ENCODE assay signal across 17 cellular contexts in the genomic region with DNA sequence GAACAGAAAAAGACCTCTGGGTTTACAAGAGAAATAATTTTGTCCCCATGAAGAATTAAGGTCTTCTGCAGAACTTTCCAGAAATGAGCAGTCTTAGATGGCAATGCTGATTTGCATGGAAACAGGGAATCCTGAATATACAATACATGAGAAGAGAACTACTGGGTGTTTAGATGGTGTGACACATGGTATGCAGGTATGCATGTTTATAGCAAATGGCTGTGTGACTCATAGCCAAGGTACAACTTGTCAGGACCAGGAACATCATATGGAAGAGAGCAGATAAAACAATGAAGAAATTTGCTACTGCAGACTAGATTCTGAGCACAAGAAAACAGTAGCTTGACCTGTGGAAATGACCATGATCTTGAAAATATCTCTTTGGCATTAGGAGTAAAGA.
DNase-seq lines count a peak whose midpoint lies in the region; ATAC-seq, FAIRE-seq and TF ChIP-seq lines count a peak whose summit lies in the region.
"Had no signal": no experiment of that assay in that cellular context is flagged by ENCODE, and none has a peak within 500 bp of the region (broad histone marks: within the 10 kb centered on the region; RNA-seq: fewer than 3 reads in every experiment).

No MANE protein-coding gene starts in this region.

- no peak for TF ChIP-seq EP300 in H1 (IDR thresholded peaks at IDR 0.05; ENCODE audit: borderline replicate concordance in 1 of 2, low read depth in 2 of 2, low read length in 2 of 2)

- FAIRE-seq in H1 (lab: Jason Lieb, UNC): peak; percentile 7
- FAIRE-seq: A549, G401.6, GM12892, H54, HepG2, HTR-8/SVneo had no signal

- H3K79me1 ChIP-seq in H1 (ENCODE audit: low read depth, low read length): no peaks in the 10 kb centered on the region

- H3K36me3 ChIP-seq in RWPE2 (ENCODE audit: low read depth): no peaks in the 10 kb centered on the region
- no peaks in the 10 kb centered on the region for H3K36me3 ChIP-seq in H1 (ENCODE audit: control insufficient read depth in 2 of 4, insufficient read depth in 4 of 4, low read length in 3 of 4)
- H3K36me3 ChIP-seq in hepatocyte (replicated peaks; ENCODE audit: insufficient read depth, low read depth): no peaks in the 10 kb centered on the region
- H3K36me3 ChIP-seq: BE2C had no signal

- TF ChIP-seq CTCF in RWPE2 (IDR thresholded peaks at IDR 0.05; ENCODE audit: poor library complexity, severe bottlenecking): no peak
- TF ChIP-seq CTCF in H1 (IDR thresholded peaks at IDR 0.05; ENCODE audit: control extremely low read depth in 1 of 3, insufficient read depth in 1 of 3, low read depth in 1 of 3, low read length in 3 of 3): no peak
- TF ChIP-seq CTCF in hepatocyte (IDR thresholded peaks at IDR 0.05; ENCODE audit: poor library complexity): no peak

- peak; percentile 95 for ATAC-seq in RWPE2 (ENCODE audit: low read depth)
- ATAC-seq in HG03460 (IDR thresholded peaks at IDR 0.05; ENCODE audit: unreplicated experiment): no peak
- ATAC-seq: A549, HepG2 had no signal

- H3K9me3 ChIP-seq in RWPE2 (ENCODE audit: severe bottlenecking): no peaks in the 10 kb centered on the region
- no peaks in the 10 kb centered on the region for H3K9me3 ChIP-seq in H1 (ENCODE audit: insufficient read depth in 2 of 2, low read depth in 1 of 2, low read length in 1 of 2)
- H3K9me3 ChIP-seq in hepatocyte (ENCODE audit: low read depth): no peaks in the 10 kb centered on the region
- H3K9me3 ChIP-seq: A549, BE2C had no signal

- TF ChIP-seq POLR2A in H1 (IDR thresholded peaks at IDR 0.05; ENCODE audit: control extremely low read depth in 1 of 2, low read depth in 2 of 2, low read length in 2 of 2): no peak

- H2BK120ac ChIP-seq in H1 (replicated peaks; ENCODE audit: low read depth, low read length): no peak overlapping the region

- H3K4me2 ChIP-seq in H1 (ENCODE audit: insufficient read depth in 1 of 2, low read depth in 2 of 2, low read length in 2 of 2) (no peak overlapping the region), hepatocyte (no peak overlapping the region)
- H3K4me2 ChIP-seq: A549 had no signal

- peaks cover 8% of the 10 kb centered on the region for H3K4me1 ChIP-seq in RWPE2 (ENCODE audit: insufficient read depth, poor library complexity, severe bottlenecking)
- no peaks in the 10 kb centered on the region for H3K4me1 ChIP-seq in H1 (replicated peaks in 1 of 4; ENCODE audit: control insufficient read depth in 3 of 4, insufficient read depth in 4 of 4, low read length in 3 of 4)
- no peaks in the 10 kb centered on the region for H3K4me1 ChIP-seq in hepatocyte (ENCODE audit: insufficient read depth)
- H3K4me1 ChIP-seq: A549, BE2C had no signal

- no peak overlapping the region for H4K91ac ChIP-seq in H1 (replicated peaks; ENCODE audit: insufficient read length, low read length)

- H2AFZ ChIP-seq in H1 (ENCODE audit: low read length) (no peak overlapping the region), hepatocyte (no peak overlapping the region)

- no peak overlapping the region for H2BK12ac ChIP-seq in H1 (ENCODE audit: low read depth, low read length)

- H3K9me2 ChIP-seq in hepatocyte (replicated peaks; ENCODE audit: insufficient read depth): no peaks in the 10 kb centered on the region

- no peak for TF ChIP-seq RAD21 in H1 (IDR thresholded peaks at IDR 0.05 in 1 of 2, conservative IDR thresholded peaks at IDR 0.05 in 1 of 2; ENCODE audit: low read depth in 2 of 2, low read length in 2 of 2)

- no peak overlapping the region for H3K4ac ChIP-seq in H1 (replicated peaks; ENCODE audit: insufficient read length, low read depth, low read length)

- H3K4me3 ChIP-seq in RWPE2 (ENCODE audit: severe bottlenecking) (no peak overlapping the region), H1 (ENCODE audit: extremely low read depth in 1 of 4, insufficient read depth in 2 of 4, low read depth in 3 of 4, low read length in 4 of 4) (no peak overlapping the region), hepatocyte (no peak overlapping the region)
- H3K4me3 ChIP-seq: A549 had no signal

- no peak overlapping the region for H4K8ac ChIP-seq in H1 (ENCODE audit: extremely low read depth, insufficient read depth, low read length)

- H2AK5ac ChIP-seq in H1 (ENCODE audit: low read depth, low read length): no peak overlapping the region

- H3K23ac ChIP-seq in H1 (ENCODE audit: insufficient read length): no peak overlapping the region

- H3K27me3 ChIP-seq in RWPE2 (ENCODE audit: insufficient read depth, poor library complexity, severe bottlenecking): no peaks in the 10 kb centered on the region
- no peaks in the 10 kb centered on the region for H3K27me3 ChIP-seq in H1 (replicated peaks in 1 of 4; ENCODE audit: control insufficient read depth in 3 of 4, extremely low read depth in 1 of 4, insufficient read depth in 3 of 4, low read length in 3 of 4)
- H3K27me3 ChIP-seq in hepatocyte: no peaks in the 10 kb centered on the region
- H3K27me3 ChIP-seq: BE2C had no signal

- POLR2A ChIA-PET in H1 (lab: Charles Lee; ENCODE audit: partially characterized antibody): no interaction called here

- H2BK15ac ChIP-seq in H1 (ENCODE audit: low read length): no peak overlapping the region

- H3K18ac ChIP-seq in H1 (ENCODE audit: extremely low read depth, low read length): no peak overlapping the region

- DNase-seq in RWPE2 (ENCODE audit: low spot score) (no peak), H1 (ENCODE audit: low read depth in 1 of 2, low spot score in 2 of 2) (no peak), hepatocyte (ENCODE audit: low spot score) (peak; percentile 8), renal cortical epithelial cell (ENCODE audit: low read depth) (peak; percentile 6), midbrain (lab: John Stamatoyannopoulos, UW) (no peak)
- no peak for DNase-seq in effector CD4-positive, alpha-beta T cell
- DNase-seq: BE2C; CD4-positive, alpha-beta memory T cell; DMS79 had no signal

- no peak overlapping the region for H4K5ac ChIP-seq in H1 (ENCODE audit: insufficient read length, low read depth, low read length)

- CTCF ChIA-PET in H1 (lab: Charles Lee; ENCODE audit: partially characterized antibody): no interaction called here

- no peak overlapping the region for H3K9ac ChIP-seq in H1 (replicated peaks in 1 of 4; ENCODE audit: extremely low read depth in 1 of 4, low read depth in 3 of 4, low read length in 3 of 4)

- H4K20me1 ChIP-seq in H1 (replicated peaks in 1 of 2; ENCODE audit: control insufficient read depth in 1 of 2, insufficient read depth in 2 of 2, low read length in 2 of 2) (no peaks in the 10 kb centered on the region), hepatocyte (ENCODE audit: insufficient read depth, poor library complexity, severe bottlenecking) (no peaks in the 10 kb centered on the region)

- no peak overlapping the region for H3K56ac ChIP-seq in H1 (replicated peaks; ENCODE audit: insufficient read length, low read depth, low read length)

- no peaks in the 10 kb centered on the region for H3K79me2 ChIP-seq in H1 (ENCODE audit: control insufficient read depth in 1 of 2, insufficient read depth in 2 of 2, low read length in 2 of 2)
- H3K79me2 ChIP-seq in hepatocyte: no peaks in the 10 kb centered on the region

- H3K14ac ChIP-seq in H1 (ENCODE audit: insufficient read length): no peak overlapping the region

- no peak overlapping the region for H2BK20ac ChIP-seq in H1 (ENCODE audit: low read length)

- no peaks in the 10 kb centered on the region for H3K23me2 ChIP-seq in H1 (ENCODE audit: low read depth, low read length)

- H3K27ac ChIP-seq in RWPE2 (ENCODE audit: poor library complexity, severe bottlenecking) (no peak overlapping the region), H1 (ENCODE audit: low read depth, low read length) (no peak overlapping the region), hepatocyte (no peak overlapping the region)
- H3K27ac ChIP-seq: A549, C4-2B had no signal

- no peak overlapping the region for H2BK5ac ChIP-seq in H1 (ENCODE audit: low read depth, low read length)

TF ChIP-seq in H1, 55 proteins besides CTCF, POLR2A, EP300 and RAD21:
- TF ChIP-seq CHD2 (IDR thresholded peaks at IDR 0.05; ENCODE audit: low read length) (no peak), GTF2F1 (IDR thresholded peaks at IDR 0.05; ENCODE audit: borderline replicate concordance, low read depth, low read length) (no peak), NANOG (IDR thresholded peaks at IDR 0.05; ENCODE audit: insufficient read depth, low read depth, low read length, poor library complexity, severe bottlenecking) (no peak), POU5F1 (IDR thresholded peaks at IDR 0.05; ENCODE audit: low read depth, low read length) (no peak), BACH1 (IDR thresholded peaks at IDR 0.05; ENCODE audit: low read length) (no peak)

Comparison
In these comparisons a context has a peak if more than half of its experiments do, and no peak if none do; other contexts are left out.
1. DNase-seq: peak in hepatocyte (single experiment) and renal cortical epithelial cell (single experiment); none in RWPE2 (single experiment), H1 (0 of 2), midbrain (single experiment) and effector CD4-positive, alpha-beta T cell (single experiment).